Comparison of ENCODE assay signal across 13 cellular contexts in genomic region chr11:79236541-79236971, GRCh38.
DNase-seq lines count a peak whose midpoint lies in the region; ATAC-seq and TF ChIP-seq lines count a peak whose summit lies in the region.
"Had no signal": no experiment of that assay in that cellular context is flagged by ENCODE, and none has a peak within 500 bp of the region (broad histone marks: within the 10 kb centered on the region; RNA-seq: fewer than 3 reads in every experiment).

No MANE protein-coding gene starts in this region.

- H3K27me3 Mint-ChIP-seq in effector memory CD8-positive, alpha-beta T cell: no peaks in the 10 kb centered on the region
- no peaks in the 10 kb centered on the region for H3K27me3 Mint-ChIP-seq in activated T-helper 2 cell treated with anti-CD3 and anti-CD28 coated beads, Interferon-gamma antibody, Interleukin-2, Interleukin-4, amounts not matched to agents 10 μg/mL and 5 μg/mL and 100 μg/mL, durations not matched to agents 14 hours and 24 hours and 36 hours (ENCODE audit: low read depth)
- H3K27me3 Mint-ChIP-seq: activated naive CD8-positive, alpha-beta T cell treated with anti-CD3 and anti-CD28 coated beads for 36 hours had no signal

- H3K4me1 ChIP-seq in mammary epithelial cell (ENCODE audit: insufficient read depth, low read length) (peaks cover 26% of the 10 kb centered on the region), heart right ventricle (peaks cover 0 to 36% (median 17%) of the 10 kb centered on the region in 9 donors), HAP-1 (peaks cover 5% of the 10 kb centered on the region)

- peak in 7 of 8 donors; percentile 37 to 81 (median 65) for ATAC-seq in heart right ventricle
- ATAC-seq in sciatic nerve: peak; percentile 73
- ATAC-seq in effector memory CD8-positive, alpha-beta T cell (replicated peaks): no peak
- ATAC-seq: activated CD8-positive, alpha-beta T cell treated with anti-CD3 and anti-CD28 coated beads, Interleukin-2, amount 10 ng/mL, durations not matched to agents 7 days and 5 days; T-helper 17 cell had no signal

- no peaks in the 10 kb centered on the region for H3K9me3 ChIP-seq in mammary epithelial cell (replicated peaks; ENCODE audit: insufficient read depth, low read length)
- no peaks in the 10 kb centered on the region for H3K9me3 ChIP-seq in heart right ventricle
- no peaks in the 10 kb centered on the region for H3K9me3 ChIP-seq in HAP-1
- H3K9me3 ChIP-seq: esophagus muscularis mucosa had no signal

- 19% methylated on average over 10 of the region's 11 CpGs for WGBS in mammary epithelial cell (ENCODE audit: low coverage, missing lambda C conversion rate)
- 39 to 45% methylated on average over 11 of the region's 11 CpGs for WGBS in heart right ventricle, 2 donors

- no peaks in the 10 kb centered on the region for H3K27me3 ChIP-seq in mammary epithelial cell (ENCODE audit: insufficient read depth, low read length)
- no peaks in the 10 kb centered on the region for H3K27me3 ChIP-seq in heart right ventricle
- no peaks in the 10 kb centered on the region for H3K27me3 ChIP-seq in HAP-1 (ENCODE audit: low read depth)
- H3K27me3 ChIP-seq: esophagus muscularis mucosa had no signal

- intact Hi-C loops in mammary epithelial cell (cut with micrococcal nuclease): no loop called here
- intact Hi-C loops in heart right ventricle (cut with DNase I): loop anchor here in 1 of 10 donors (10.0 kb wide), 1 partner anchor 218 kb away; no protein-coding TSS in a partner anchor
- intact Hi-C loops in sciatic nerve (cut with DNase I): no loop called here
- intact Hi-C loops in activated T-helper 2 cell treated with anti-CD3 and anti-CD28 coated beads, Interferon-gamma antibody, Interleukin-2, Interleukin-4, amounts not matched to agents 10 μg/mL and 5 μg/mL and 100 μg/mL, durations not matched to agents 14 hours and 24 hours and 36 hours (cut with micrococcal nuclease): no loop called here

- peak overlapping the region; percentile 20 for H3K27ac ChIP-seq in mammary epithelial cell (ENCODE audit: insufficient read depth, low read depth, low read length)
- H3K27ac ChIP-seq in heart right ventricle: peak overlapping the region in 5 of 10 donors; percentile 37 to 45 (median 41)

- H3K4me3 ChIP-seq in mammary epithelial cell (replicated peaks in 1 of 3; ENCODE audit: insufficient read depth in 1 of 3, low read depth in 2 of 3, low read length in 3 of 3) (no peak overlapping the region), heart right ventricle (peak overlapping the region in 2 of 10 donors; percentile 8 to 15), HAP-1 (no peak overlapping the region)
- H3K4me3 ChIP-seq: esophagus muscularis mucosa had no signal

- DNase-seq in GM03348 (ENCODE audit: low spot score): peak; percentile 84
- DNase-seq in mammary epithelial cell: peak; percentile 64
- peak in 1 of 2 donors; percentile 25 for DNase-seq in heart right ventricle
- no peak for DNase-seq in sciatic nerve (ENCODE audit: low spot score)
- no peak for DNase-seq in CD1c-positive myeloid dendritic cell (ENCODE audit: extremely low spot score)
- no peak for DNase-seq in effector memory CD8-positive, alpha-beta T cell
- no peak for DNase-seq in activated T-helper 2 cell treated with anti-CD3 and anti-CD28 coated beads, Interferon-gamma antibody, Interleukin-2, Interleukin-4, amounts not matched to agents 10 μg/mL and 5 μg/mL and 100 μg/mL, durations not matched to agents 14 hours and 24 hours and 36 hours (ENCODE audit: low spot score)
- DNase-seq in HAP-1 (ENCODE audit: low spot score in 2 of 2): no peak
- DNase-seq: activated CD8-positive, alpha-beta T cell treated with anti-CD3 and anti-CD28 coated beads, Interleukin-2, amount 10 ng/mL, durations not matched to agents 7 days and 5 days; activated naive CD8-positive, alpha-beta T cell treated with anti-CD3 and anti-CD28 coated beads for 36 hours; NCI-H146; T-helper 17 cell had no signal

- in situ Hi-C loops in mammary epithelial cell (cut with MboI; ENCODE audit: low sequenced_read_pairs in 2 of 2): no loop called here
- in situ Hi-C loops in HAP-1 (cut with MboI; ENCODE audit: low sequenced_read_pairs): no loop called here

- peak overlapping the region; percentile 11 for H2AFZ ChIP-seq in mammary epithelial cell (ENCODE audit: low read depth, low read length)

- dilution Hi-C loops in mammary epithelial cell (cut with HindIII; ENCODE audit: low sequenced_read_pairs): loop anchor here (5.0 kb wide), 1 partner anchor 34 kb away; no protein-coding TSS in a partner anchor

- CTCF ChIA-PET in mammary epithelial cell (lab: Charles Lee; ENCODE audit: low non-redundant PET): no interaction called here

- no peaks in the 10 kb centered on the region for H3K79me2 ChIP-seq in mammary epithelial cell (ENCODE audit: insufficient read depth, low read length)

- H3K4me2 ChIP-seq in mammary epithelial cell (ENCODE audit: insufficient read depth, low read depth, low read length): peak overlapping the region; percentile 39

- no peaks in the 10 kb centered on the region for H4K20me1 ChIP-seq in mammary epithelial cell (ENCODE audit: insufficient read depth, low read length)

- H3K36me3 ChIP-seq in mammary epithelial cell (ENCODE audit: insufficient read depth, low read length): no peaks in the 10 kb centered on the region
- H3K36me3 ChIP-seq in heart right ventricle: no peaks in the 10 kb centered on the region
- no peaks in the 10 kb centered on the region for H3K36me3 ChIP-seq in HAP-1 (replicated peaks)
- H3K36me3 ChIP-seq: esophagus muscularis mucosa had no signal

- BruUV-seq in mammary epithelial cell (replicated peaks; lab: Mats Ljungman, UMichigan): no TSS peak

- TF ChIP-seq CTCF in mammary epithelial cell (conservative IDR thresholded peaks at IDR 0.05 in 1 of 2, IDR thresholded peaks at IDR 0.05 in 1 of 2; ENCODE audit: extremely low read depth in 1 of 2, insufficient read depth in 1 of 2, low read depth in 1 of 2, low read length in 2 of 2) (no peak), heart right ventricle (IDR thresholded peaks at IDR 0.05) (no peak)

- H3K4me1 Mint-ChIP-seq in effector memory CD8-positive, alpha-beta T cell (ENCODE audit: low read depth in 2 of 2): no peaks in the 10 kb centered on the region
- H3K4me1 Mint-ChIP-seq in activated T-helper 2 cell treated with anti-CD3 and anti-CD28 coated beads, Interferon-gamma antibody, Interleukin-2, Interleukin-4, amounts not matched to agents 10 μg/mL and 5 μg/mL and 100 μg/mL, durations not matched to agents 14 hours and 24 hours and 36 hours (ENCODE audit: low read depth): no peaks in the 10 kb centered on the region
- H3K4me1 Mint-ChIP-seq: activated naive CD8-positive, alpha-beta T cell treated with anti-CD3 and anti-CD28 coated beads for 36 hours; T-helper 17 cell had no signal

- H3K4me3 Mint-ChIP-seq in effector memory CD8-positive, alpha-beta T cell: no peak overlapping the region
- H3K4me3 Mint-ChIP-seq in activated T-helper 2 cell treated with anti-CD3 and anti-CD28 coated beads, Interferon-gamma antibody, Interleukin-2, Interleukin-4, amounts not matched to agents 10 μg/mL and 5 μg/mL and 100 μg/mL, durations not matched to agents 14 hours and 24 hours and 36 hours (ENCODE audit: low read depth): no peak overlapping the region
- H3K4me3 Mint-ChIP-seq: activated CD8-positive, alpha-beta T cell treated with anti-CD3 and anti-CD28 coated beads, Interleukin-2, amount 10 ng/mL, durations not matched to agents 7 days and 5 days; activated naive CD8-positive, alpha-beta T cell treated with anti-CD3 and anti-CD28 coated beads for 36 hours; T-helper 17 cell had no signal

- peaks cover 4 to 13% of the 10 kb centered on the region in 2 donors for H3K9me3 Mint-ChIP-seq in effector memory CD8-positive, alpha-beta T cell
- H3K9me3 Mint-ChIP-seq in activated T-helper 2 cell treated with anti-CD3 and anti-CD28 coated beads, Interferon-gamma antibody, Interleukin-2, Interleukin-4, amounts not matched to agents 10 μg/mL and 5 μg/mL and 100 μg/mL, durations not matched to agents 14 hours and 24 hours and 36 hours: no peaks in the 10 kb centered on the region
- H3K9me3 Mint-ChIP-seq: activated naive CD8-positive, alpha-beta T cell treated with anti-CD3 and anti-CD28 coated beads for 36 hours had no signal

- no peak overlapping the region for H3K27ac Mint-ChIP-seq in effector memory CD8-positive, alpha-beta T cell
- H3K27ac Mint-ChIP-seq in activated T-helper 2 cell treated with anti-CD3 and anti-CD28 coated beads, Interferon-gamma antibody, Interleukin-2, Interleukin-4, amounts not matched to agents 10 μg/mL and 5 μg/mL and 100 μg/mL, durations not matched to agents 14 hours and 24 hours and 36 hours: no peak overlapping the region
- H3K27ac Mint-ChIP-seq: activated CD8-positive, alpha-beta T cell treated with anti-CD3 and anti-CD28 coated beads, Interleukin-2, amount 10 ng/mL, durations not matched to agents 7 days and 5 days; activated naive CD8-positive, alpha-beta T cell treated with anti-CD3 and anti-CD28 coated beads for 36 hours; T-helper 17 cell had no signal

- no peaks in the 10 kb centered on the region for H3K36me3 Mint-ChIP-seq in effector memory CD8-positive, alpha-beta T cell (ENCODE audit: insufficient read depth)
- H3K36me3 Mint-ChIP-seq in activated T-helper 2 cell treated with anti-CD3 and anti-CD28 coated beads, Interferon-gamma antibody, Interleukin-2, Interleukin-4, amounts not matched to agents 10 μg/mL and 5 μg/mL and 100 μg/mL, durations not matched to agents 14 hours and 24 hours and 36 hours (ENCODE audit: low read depth): no peaks in the 10 kb centered on the region
- H3K36me3 Mint-ChIP-seq: activated naive CD8-positive, alpha-beta T cell treated with anti-CD3 and anti-CD28 coated beads for 36 hours had no signal

- no peak overlapping the region for H3K9ac ChIP-seq in mammary epithelial cell (ENCODE audit: insufficient read depth, low read length)

Comparison
In these comparisons a context has a peak if more than half of its experiments do, and no peak if none do; other contexts are left out.
1. DNase-seq: peak in GM03348 (single experiment) and mammary epithelial cell (single experiment); none in sciatic nerve (single experiment), CD1c-positive myeloid dendritic cell (single experiment), effector memory CD8-positive, alpha-beta T cell (0 of 3), activated T-helper 2 cell treated with anti-CD3 and anti-CD28 coated beads, Interferon-gamma antibody, Interleukin-2, Interleukin-4, amounts not matched to agents 10 μg/mL and 5 μg/mL and 100 μg/mL, durations not matched to agents 14 hours and 24 hours and 36 hours (single experiment) and HAP-1 (0 of 2).